ENCODE assay signal across 22 cellular contexts in the genomic region with DNA sequence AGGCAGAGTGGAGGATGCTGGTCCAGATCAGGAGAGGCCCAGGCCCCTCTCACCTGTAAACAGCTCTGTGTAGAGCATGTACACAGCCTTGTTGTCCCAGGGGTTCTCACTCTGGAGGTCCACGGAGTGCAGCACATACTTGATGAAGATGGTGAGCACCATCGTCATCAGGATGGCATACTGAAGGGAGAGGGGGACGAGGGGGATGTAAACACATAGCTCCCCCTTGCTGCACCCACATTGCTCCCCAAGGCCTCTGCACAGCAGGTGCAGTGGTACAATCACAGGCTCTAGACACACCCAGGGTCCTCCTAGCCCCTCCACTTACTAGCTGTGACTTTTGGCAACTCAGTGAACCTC. TPM values are rescaled to one million over a fixed set of nuclear protein-coding genes. Genes with fewer than 3 reads are reported as not detected.
DNase-seq lines count a peak whose midpoint lies in the region; ATAC-seq and TF ChIP-seq lines count a peak whose summit lies in the region.
"Had no signal": no experiment of that assay in that cellular context is flagged by ENCODE, and none has a peak within 500 bp of the region (broad histone marks: within the 10 kb centered on the region; RNA-seq: fewer than 3 reads in every experiment).

No MANE protein-coding gene starts in this region.

- H3K27me3 ChIP-seq in neural progenitor cell, result no peaks in the 10 kb centered on the region
- H3K27me3 ChIP-seq: breast epithelium, stomach, upper lobe of left lung had no signal

- H3K27ac Mint-ChIP-seq in activated T-helper 17 cell treated with anti-CD3 and anti-CD28 coated beads, Interleukin-2, amount 50 U/mL, for 72 hours, result peak overlapping the region; percentile 30
- H3K27ac Mint-ChIP-seq in neural progenitor cell, result no peak overlapping the region
- H3K27ac Mint-ChIP-seq: activated CD4-positive, alpha-beta memory T cell treated with anti-CD3 and anti-CD28 coated beads for 36 hours; activated T-helper 1 cell treated with anti-CD3 and anti-CD28 coated beads, Interleukin-12 subunit alpha, Interleukin-12 subunit beta, Interleukin-2, Interleukin-4 antibody, amounts not matched to agents 30 ng/mL and 10 ng/mL and 1 ng/mL, durations not matched to agents 14 hours and 24 hours and 36 hours had no signal

- H3K79me2 ChIP-seq in neural progenitor cell (ENCODE audit: low read depth), result peaks cover 21% of the 10 kb centered on the region

- no peak for ATAC-seq in activated T-helper 17 cell treated with anti-CD3 and anti-CD28 coated beads, Interleukin-2, amount 50 U/mL, for 72 hours (replicated peaks)
- ATAC-seq in GM21526 (IDR thresholded peaks at IDR 0.05; ENCODE audit: low FRiP score, unreplicated experiment), result no peak
- ATAC-seq in GM21515 (IDR thresholded peaks at IDR 0.05; ENCODE audit: unreplicated experiment), result no peak

- H3K36me3 ChIP-seq in neural progenitor cell, result no peaks in the 10 kb centered on the region

- H3K4me2 ChIP-seq in neural progenitor cell, result no peak overlapping the region

- peaks cover 8% of the 10 kb centered on the region for H3K4me1 ChIP-seq in neural progenitor cell

- in situ Hi-C loops in GM13976 (cut with MboI; ENCODE audit: low sequenced_read_pairs, unreplicated experiment), result no loop called here

- H3F3A ChIP-seq in neural progenitor cell (ENCODE audit: low read depth), result peaks cover 17% of the 10 kb centered on the region

- H2AFZ ChIP-seq in neural progenitor cell (replicated peaks), result no peak overlapping the region

- peaks cover 15% of the 10 kb centered on the region for H3K4me1 Mint-ChIP-seq in activated T-helper 17 cell treated with anti-CD3 and anti-CD28 coated beads, Interleukin-2, amount 50 U/mL, for 72 hours
- H3K4me1 Mint-ChIP-seq in neural progenitor cell, result peaks cover 21% of the 10 kb centered on the region

- H3K9me3 Mint-ChIP-seq in activated T-helper 17 cell treated with anti-CD3 and anti-CD28 coated beads, Interleukin-2, amount 50 U/mL, for 72 hours, result no peaks in the 10 kb centered on the region
- H3K9me3 Mint-ChIP-seq in neural progenitor cell, result no peaks in the 10 kb centered on the region
- H3K9me3 Mint-ChIP-seq: activated CD4-positive, alpha-beta memory T cell treated with anti-CD3 and anti-CD28 coated beads for 36 hours; activated T-helper 1 cell treated with anti-CD3 and anti-CD28 coated beads, Interleukin-12 subunit alpha, Interleukin-12 subunit beta, Interleukin-2, Interleukin-4 antibody, amounts not matched to agents 30 ng/mL and 10 ng/mL and 1 ng/mL, durations not matched to agents 14 hours and 24 hours and 36 hours had no signal

- H3K27ac ChIP-seq in neural progenitor cell, result no peak overlapping the region
- H3K27ac ChIP-seq: WERI-Rb-1 had no signal

- peaks cover 11% of the 10 kb centered on the region for H4K20me1 ChIP-seq in neural progenitor cell (ENCODE audit: low read depth)

- H3K36me3 Mint-ChIP-seq in activated T-helper 17 cell treated with anti-CD3 and anti-CD28 coated beads, Interleukin-2, amount 50 U/mL, for 72 hours (ENCODE audit: low read depth), result peaks cover 87% of the 10 kb centered on the region
- H3K36me3 Mint-ChIP-seq in neural progenitor cell, result no peaks in the 10 kb centered on the region

- no peaks in the 10 kb centered on the region for H3K27me3 Mint-ChIP-seq in activated T-helper 17 cell treated with anti-CD3 and anti-CD28 coated beads, Interleukin-2, amount 50 U/mL, for 72 hours
- H3K27me3 Mint-ChIP-seq in neural progenitor cell (ENCODE audit: insufficient read depth, low read depth), result peaks cover 6% of the 10 kb centered on the region
- H3K27me3 Mint-ChIP-seq: activated CD4-positive, alpha-beta memory T cell treated with anti-CD3 and anti-CD28 coated beads for 36 hours had no signal

- H3K4me3 Mint-ChIP-seq in activated T-helper 17 cell treated with anti-CD3 and anti-CD28 coated beads, Interleukin-2, amount 50 U/mL, for 72 hours, result no peak overlapping the region
- H3K4me3 Mint-ChIP-seq in neural progenitor cell, result peak overlapping the region; percentile 42
- H3K4me3 Mint-ChIP-seq: activated CD4-positive, alpha-beta memory T cell treated with anti-CD3 and anti-CD28 coated beads for 36 hours; activated T-helper 1 cell treated with anti-CD3 and anti-CD28 coated beads, Interleukin-12 subunit alpha, Interleukin-12 subunit beta, Interleukin-2, Interleukin-4 antibody, amounts not matched to agents 30 ng/mL and 10 ng/mL and 1 ng/mL, durations not matched to agents 14 hours and 24 hours and 36 hours had no signal

- H3K9me3 ChIP-seq in neural progenitor cell (ENCODE audit: low read depth), result no peaks in the 10 kb centered on the region
- H3K9me3 ChIP-seq: breast epithelium, stomach, upper lobe of left lung had no signal

- H3K4me3 ChIP-seq in GM08714 (ENCODE audit: low read length) (peak overlapping the region; percentile 94; the same call in 1 of the 2 replicates), neural progenitor cell (no peak overlapping the region)
- H3K4me3 ChIP-seq: breast epithelium, lung, upper lobe of left lung had no signal

- TF ChIP-seq CTCF in neural progenitor cell (IDR thresholded peaks at IDR 0.05) (no peak), GM13976 (IDR thresholded peaks at IDR 0.05; ENCODE audit: borderline replicate concordance, control extremely low read depth, extremely low read depth, insufficient read depth, missing control alignments) (no peak)

- H3K9ac ChIP-seq in neural progenitor cell, result no peak overlapping the region

- peak; percentile 50 for DNase-seq in activated CD8-positive, alpha-beta memory T cell treated with anti-CD3 and anti-CD28 coated beads for 24 hours
- DNase-seq in activated CD8-positive, alpha-beta memory T cell treated with anti-CD3 and anti-CD28 coated beads, Interleukin-2, amount 50 U/mL, for 4 hours, result no peak
- DNase-seq in neural progenitor cell (ENCODE audit: low spot score) (no peak), GM13976 (ENCODE audit: low spot score) (no peak)
- DNase-seq: activated CD4-positive, alpha-beta memory T cell treated with anti-CD3 and anti-CD28 coated beads for 36 hours; dermis blood vessel endothelial cell; foreskin fibroblast; KBM-7; NCI-H1048; NCI-H2107; NCI-H524 treated with DMSO at 0.1 percent for 48 hours; SHP77; stomach; upper lobe of left lung; WERI-Rb-1 had no signal

RNA-seq across cellular contexts. Expression of gene SYVN1, which starts 2.9 kb away (rescaled TPM):
- total RNA-seq in activated T-helper 17 cell treated with anti-CD3 and anti-CD28 coated beads, Interleukin-2, amount 50 U/mL, for 72 hours, result 10 to 100 TPM; 28.9 to 30.8 TPM
- total RNA-seq in neural progenitor cell (ENCODE audit: low replicate concordance), result 7.2 and 12.0 TPM in 2 replicates

RNA-seq across cellular contexts. Expression of gene MRPL49, which starts 9.3 kb away (rescaled TPM):
- total RNA-seq in activated T-helper 17 cell treated with anti-CD3 and anti-CD28 coated beads, Interleukin-2, amount 50 U/mL, for 72 hours, result 10 to 100 TPM; 61.7 to 87.7 TPM
- total RNA-seq in neural progenitor cell (ENCODE audit: low replicate concordance), result 38.3 and 57.5 TPM in 2 replicates

RNA-seq across cellular contexts. Expression of gene FAU, which starts 9.5 kb away (rescaled TPM):
- 100 to 1,000 TPM; 929 to 948 TPM for total RNA-seq in activated T-helper 17 cell treated with anti-CD3 and anti-CD28 coated beads, Interleukin-2, amount 50 U/mL, for 72 hours
- total RNA-seq in neural progenitor cell (ENCODE audit: low replicate concordance), result 227 and 288 TPM in 2 replicates

RNA-seq across cellular contexts. Expression of gene ZNHIT2, which starts 13.9 kb away (rescaled TPM):
- 10 to 100 TPM in 1 of 2 donors, 1 to 10 TPM in 1; 6.3 to 10.0 TPM for total RNA-seq in activated T-helper 17 cell treated with anti-CD3 and anti-CD28 coated beads, Interleukin-2, amount 50 U/mL, for 72 hours
- total RNA-seq in neural progenitor cell (ENCODE audit: low replicate concordance), result 1.5 and 8.1 TPM in 2 replicates

RNA-seq across cellular contexts. Expression of gene TM7SF2, which starts 19.7 kb away (rescaled TPM):
- 10 to 100 TPM; 19.7 to 20.1 TPM for total RNA-seq in activated T-helper 17 cell treated with anti-CD3 and anti-CD28 coated beads, Interleukin-2, amount 50 U/mL, for 72 hours
- total RNA-seq in neural progenitor cell (ENCODE audit: low replicate concordance), result 36.1 and 109 TPM in 2 replicates
